ENCODE assay signal across 25 cellular contexts in genomic region chr2:39068290-39068689, GRCh38. TPM values are rescaled to one million over a fixed set of nuclear protein-coding genes. Genes with fewer than 3 reads are reported as not detected.
DNase-seq lines count a peak whose midpoint lies in the region; ATAC-seq and TF ChIP-seq lines count a peak whose summit lies in the region.
"Had no signal": no experiment of that assay in that cellular context is flagged by ENCODE, and none has a peak within 500 bp of the region (broad histone marks: within the 10 kb centered on the region; RNA-seq: fewer than 3 reads in every experiment).

No MANE protein-coding gene starts in this region.

- H3K56ac ChIP-seq in IMR-90 (ENCODE audit: extremely low read depth, insufficient read depth, low read length) = no peak overlapping the region

- no peak overlapping the region; a peak in 1 of 4 replicates for H4K8ac ChIP-seq in IMR-90 (ENCODE audit: low read depth in 2 of 2, low read length in 2 of 2)

- no peak overlapping the region for H3K9ac ChIP-seq in IMR-90 (ENCODE audit: low read depth, low read length)
- H3K9ac ChIP-seq: BLaER1, SK-N-SH had no signal

- no TSS peak for BruUV-seq in IMR-90 (replicated peaks; lab: Mats Ljungman, UMichigan)

- no peak overlapping the region for H2AFZ ChIP-seq in IMR-90 (replicated peaks; ENCODE audit: low read length, poor library complexity)

- H2BK120ac ChIP-seq in IMR-90 (ENCODE audit: low read depth, low read length) = no peak overlapping the region

- peaks cover 53% of the 10 kb centered on the region for H3K4me1 Mint-ChIP-seq in activated CD8-positive, alpha-beta T cell treated with anti-CD3 and anti-CD28 coated beads, Interleukin-2, amount 10 ng/mL, durations not matched to agents 7 days and 5 days (ENCODE audit: low read depth)
- H3K4me1 Mint-ChIP-seq in activated CD8-positive, alpha-beta T cell treated with anti-CD3 and anti-CD28 coated beads for 36 hours (ENCODE audit: low read depth) = peaks cover 42% of the 10 kb centered on the region
- H3K4me1 Mint-ChIP-seq in central memory CD8-positive, alpha-beta T cell = peaks cover 42% of the 10 kb centered on the region
- H3K4me1 Mint-ChIP-seq in mesothelial cell of epicardium = peaks cover 12% of the 10 kb centered on the region

- H3K36me3 Mint-ChIP-seq in activated CD8-positive, alpha-beta T cell treated with anti-CD3 and anti-CD28 coated beads, Interleukin-2, amount 10 ng/mL, durations not matched to agents 7 days and 5 days (ENCODE audit: low read depth) = peaks cover 67% of the 10 kb centered on the region
- H3K36me3 Mint-ChIP-seq in activated CD8-positive, alpha-beta T cell treated with anti-CD3 and anti-CD28 coated beads for 36 hours (ENCODE audit: low read depth) = peaks cover 10% of the 10 kb centered on the region
- H3K36me3 Mint-ChIP-seq in central memory CD8-positive, alpha-beta T cell (ENCODE audit: insufficient read depth) = peaks cover 17% of the 10 kb centered on the region
- peaks cover 13% of the 10 kb centered on the region for H3K36me3 Mint-ChIP-seq in mesothelial cell of epicardium

- H3K27me3 ChIP-seq in IMR-90 (ENCODE audit: control insufficient read depth, insufficient read depth, low read length) (no peaks in the 10 kb centered on the region), H7 (ENCODE audit: control insufficient read depth, insufficient read depth, low read length) (no peaks in the 10 kb centered on the region)
- H3K27me3 ChIP-seq: BLaER1, cardiac muscle cell, suprapubic skin had no signal

- no peak overlapping the region for H3K4me3 Mint-ChIP-seq in activated CD8-positive, alpha-beta T cell treated with anti-CD3 and anti-CD28 coated beads, Interleukin-2, amount 10 ng/mL, durations not matched to agents 7 days and 5 days
- no peak overlapping the region for H3K4me3 Mint-ChIP-seq in activated CD8-positive, alpha-beta T cell treated with anti-CD3 and anti-CD28 coated beads for 36 hours
- H3K4me3 Mint-ChIP-seq in central memory CD8-positive, alpha-beta T cell = no peak overlapping the region
- no peak overlapping the region for H3K4me3 Mint-ChIP-seq in mesothelial cell of epicardium
- H3K4me3 Mint-ChIP-seq: H9, WTC11 had no signal

- TF ChIP-seq CTCF in activated CD8-positive, alpha-beta T cell treated with anti-CD3 and anti-CD28 coated beads for 36 hours (IDR thresholded peaks at IDR 0.05) = no peak
- TF ChIP-seq CTCF in IMR-90 (conservative IDR thresholded peaks at IDR 0.05; ENCODE audit: low read depth, low read length) (no peak), mesothelial cell of epicardium (IDR thresholded peaks at IDR 0.05; ENCODE audit: unreplicated experiment) (no peak)

- peaks cover 6% of the 10 kb centered on the region; the same call in 1 of the 2 replicates for H3K9me1 ChIP-seq in IMR-90 (ENCODE audit: insufficient read depth, low read length)

- no peaks in the 10 kb centered on the region for H3K27me3 Mint-ChIP-seq in activated CD8-positive, alpha-beta T cell treated with anti-CD3 and anti-CD28 coated beads, Interleukin-2, amount 10 ng/mL, durations not matched to agents 7 days and 5 days (ENCODE audit: low read depth)
- H3K27me3 Mint-ChIP-seq in activated CD8-positive, alpha-beta T cell treated with anti-CD3 and anti-CD28 coated beads for 36 hours = no peaks in the 10 kb centered on the region
- no peaks in the 10 kb centered on the region for H3K27me3 Mint-ChIP-seq in central memory CD8-positive, alpha-beta T cell
- no peaks in the 10 kb centered on the region for H3K27me3 Mint-ChIP-seq in mesothelial cell of epicardium (ENCODE audit: low read depth)

- H2BK5ac ChIP-seq in IMR-90 (ENCODE audit: low read depth, low read length, poor library complexity, severe bottlenecking) = peak overlapping the region; percentile 83

- no peak overlapping the region for H2BK15ac ChIP-seq in IMR-90 (ENCODE audit: low read depth, low read length)

- peaks cover 15 to 39% of the 10 kb centered on the region in 2 experiments for H3K79me1 ChIP-seq in IMR-90 (ENCODE audit: low read depth in 1 of 2, low read length in 2 of 2)

- no peak overlapping the region for H3K14ac ChIP-seq in IMR-90 (replicated peaks; ENCODE audit: low read depth, low read length)

- intact Hi-C loops in activated CD8-positive, alpha-beta T cell treated with anti-CD3 and anti-CD28 coated beads for 36 hours (cut with micrococcal nuclease) = loop anchor here (5.0 kb wide), 1 partner anchor 49 kb away; no protein-coding TSS in a partner anchor
- intact Hi-C loops in IMR-90 (cut with micrococcal nuclease) = loop anchor here (2.0 kb wide), 1 partner anchor 57 kb away; no protein-coding TSS in a partner anchor

- no peak overlapping the region for H3K4me3 ChIP-seq in IMR-90 (ENCODE audit: insufficient read depth, low read depth, low read length)
- no peak overlapping the region for H3K4me3 ChIP-seq in H7 (ENCODE audit: insufficient read depth, low read depth, low read length)
- H3K4me3 ChIP-seq: A549, BLaER1, cardiac muscle cell, suprapubic skin had no signal

- H2AK9ac ChIP-seq in IMR-90 (replicated peaks; ENCODE audit: low read depth, low read length, poor library complexity) = no peak overlapping the region

- H3K4ac ChIP-seq in IMR-90 (ENCODE audit: low read depth, low read length) = peak overlapping the region; percentile 89; the same call in 1 of the 2 replicates

- H2BK20ac ChIP-seq in IMR-90 (ENCODE audit: low read depth, low read length) = no peak overlapping the region

- peaks cover 6% of the 10 kb centered on the region for H3K4me1 ChIP-seq in IMR-90 (ENCODE audit: control insufficient read depth, insufficient read depth, low read length)
- H3K4me1 ChIP-seq: BLaER1 had no signal

- peak overlapping the region; percentile 49; the same call in 1 of the 2 replicates for H3K4me2 ChIP-seq in IMR-90 (ENCODE audit: low read depth, low read length)
- H3K4me2 ChIP-seq: A549, BLaER1, SK-N-SH had no signal

- H4K5ac ChIP-seq in IMR-90 (ENCODE audit: low read depth, low read length) = no peak overlapping the region

- peak overlapping the region; percentile 48 for H3K27ac Mint-ChIP-seq in activated CD8-positive, alpha-beta T cell treated with anti-CD3 and anti-CD28 coated beads, Interleukin-2, amount 10 ng/mL, durations not matched to agents 7 days and 5 days
- no peak overlapping the region for H3K27ac Mint-ChIP-seq in activated CD8-positive, alpha-beta T cell treated with anti-CD3 and anti-CD28 coated beads for 36 hours
- peak overlapping the region; percentile 42 for H3K27ac Mint-ChIP-seq in central memory CD8-positive, alpha-beta T cell (ENCODE audit: low read depth)
- peak overlapping the region; percentile 79 for H3K27ac Mint-ChIP-seq in mesothelial cell of epicardium

- WGBS in IMR-90 (ENCODE audit: extremely low coverage in 2 of 2, insufficient read length in 1 of 2), 2 experiments = no CpG with 5 or more reads among the region's 1 CpG

- no peak overlapping the region for H2AK5ac ChIP-seq in IMR-90 (ENCODE audit: low read depth, low read length)

- in situ Hi-C loops in IMR-90 (cut with MboI; ENCODE audit: low sequenced_read_pairs) = no loop called here

- no peak for TF ChIP-seq RAD21 in IMR-90 (IDR thresholded peaks at IDR 0.05; ENCODE audit: low read length)

- POLR2A ChIA-PET in activated CD8-positive, alpha-beta T cell treated with anti-CD3 and anti-CD28 coated beads, Interleukin-2, amount 10 ng/mL, durations not matched to agents 7 days and 5 days (lab: Charles Lee) = no interaction called here
- POLR2A ChIA-PET in activated CD8-positive, alpha-beta T cell treated with anti-CD3 and anti-CD28 coated beads for 36 hours (lab: Charles Lee) = interaction anchor here (1.1 kb wide), 1 partner anchor 24 kb away, joined by 3 read pairs; no protein-coding TSS in a partner anchor
- POLR2A ChIA-PET in IMR-90 (lab: Charles Lee; ENCODE audit: unreplicated experiment) = no interaction called here

- peak overlapping the region; percentile 74; the same call in 1 of the 2 replicates for H3K27ac ChIP-seq in IMR-90 (ENCODE audit: insufficient read depth, low read length)
- H3K27ac ChIP-seq: A549, BLaER1, cardiac muscle cell, suprapubic skin had no signal

- no peaks in the 10 kb centered on the region for H3K9me3 Mint-ChIP-seq in activated CD8-positive, alpha-beta T cell treated with anti-CD3 and anti-CD28 coated beads, Interleukin-2, amount 10 ng/mL, durations not matched to agents 7 days and 5 days (ENCODE audit: insufficient read depth)
- H3K9me3 Mint-ChIP-seq in activated CD8-positive, alpha-beta T cell treated with anti-CD3 and anti-CD28 coated beads for 36 hours = no peaks in the 10 kb centered on the region
- no peaks in the 10 kb centered on the region for H3K9me3 Mint-ChIP-seq in central memory CD8-positive, alpha-beta T cell
- no peaks in the 10 kb centered on the region for H3K9me3 Mint-ChIP-seq in mesothelial cell of epicardium
- H3K9me3 Mint-ChIP-seq: H9, WTC11 had no signal

- no peak overlapping the region for H3K23ac ChIP-seq in IMR-90 (ENCODE audit: low read depth, low read length)

- no peaks in the 10 kb centered on the region for H3K9me3 ChIP-seq in IMR-90 (ENCODE audit: control insufficient read depth, insufficient read depth, low read length)
- H3K9me3 ChIP-seq: A549, BLaER1, SK-N-SH, suprapubic skin had no signal

- no peak for TF ChIP-seq POLR2A in IMR-90 (IDR thresholded peaks at IDR 0.05; ENCODE audit: low read depth, low read length)

- CTCF ChIA-PET in activated CD8-positive, alpha-beta T cell treated with anti-CD3 and anti-CD28 coated beads, Interleukin-2, amount 10 ng/mL, durations not matched to agents 7 days and 5 days (lab: Charles Lee) = interaction anchor here (1.3 to 16.6 kb wide), 3 partner anchors 9 to 161 kb away, joined by 3 to 282 read pairs (median 10); no protein-coding TSS in a partner anchor
- CTCF ChIA-PET in activated CD8-positive, alpha-beta T cell treated with anti-CD3 and anti-CD28 coated beads for 36 hours (lab: Charles Lee) = interaction anchor here (1.3 to 15.8 kb wide), 3 partner anchors 9 to 159 kb away, joined by 5 to 326 read pairs (median 11); no protein-coding TSS in a partner anchor
- CTCF ChIA-PET in IMR-90 (lab: Yijun Ruan, JAX) = interaction anchor here (0.7 to 1.6 kb wide), 2 partner anchors 160 to 1301 kb away, joined by 4 to 6 read pairs; no protein-coding TSS in a partner anchor

- H4K20me1 ChIP-seq in IMR-90 (ENCODE audit: insufficient read depth, low read length) = peaks cover 6% of the 10 kb centered on the region; the same call in 1 of the 2 replicates

- no peak overlapping the region; the same call in 1 of the 2 replicates for H3K18ac ChIP-seq in IMR-90 (ENCODE audit: low read depth, low read length)

- ATAC-seq in activated CD8-positive, alpha-beta T cell treated with anti-CD3 and anti-CD28 coated beads, Interleukin-2, amount 10 ng/mL, durations not matched to agents 7 days and 5 days = no peak
- no peak for ATAC-seq in activated CD8-positive, alpha-beta T cell treated with anti-CD3 and anti-CD28 coated beads for 36 hours
- ATAC-seq in IMR-90 (ENCODE audit: low read depth) = peak; percentile 93
- ATAC-seq in central memory CD8-positive, alpha-beta T cell (replicated peaks; ENCODE audit: extremely low read depth, poor library complexity, severe bottlenecking) = no peak
- no peak for ATAC-seq in GM21737 (IDR thresholded peaks at IDR 0.05; ENCODE audit: unreplicated experiment)

- DNase-seq in activated CD8-positive, alpha-beta T cell treated with anti-CD3 and anti-CD28 coated beads, Interleukin-2, amount 10 ng/mL, durations not matched to agents 7 days and 5 days = no peak
- no peak for DNase-seq in activated CD8-positive, alpha-beta T cell treated with anti-CD3 and anti-CD28 coated beads for 36 hours
- DNase-seq in IMR-90 (peak; percentile 61), mesothelial cell of epicardium (ENCODE audit: low spot score in 2 of 2, unreplicated experiment in 2 of 2) (no peak), H7 (no peak), NCI-H226 (no peak)
- DNase-seq in central memory CD8-positive, alpha-beta T cell (ENCODE audit: low spot score in 2 of 2) = no peak
- DNase-seq: activated CD8-positive, alpha-beta memory T cell treated with anti-CD3 and anti-CD28 coated beads for 24 hours; amniotic stem cell; foreskin melanocyte; H9; hippocampal formation; KBM-7; NCI-H1436; NCI-H526 treated with DMSO at 0.1 percent for 48 hours; RPMI8226; SK-N-SH; stimulated activated CD4-positive, alpha-beta T cell treated with anti-CD3 and anti-CD28 coated beads, Interleukin-1b, Interleukin-23, amount 100 ng/mL, for 48 hours; T-helper 9 cell had no signal

- no peaks in the 10 kb centered on the region for H3K36me3 ChIP-seq in IMR-90 (ENCODE audit: control insufficient read depth, insufficient read depth, low read length)
- no peaks in the 10 kb centered on the region for H3K36me3 ChIP-seq in H7 (replicated peaks; ENCODE audit: control insufficient read depth, insufficient read depth, low read length)
- H3K36me3 ChIP-seq: cardiac muscle cell had no signal

- dilution Hi-C loops in IMR-90 (cut with HindIII; ENCODE audit: low sequenced_read_pairs, unreplicated experiment) = no loop called here

- no peak overlapping the region for H4K91ac ChIP-seq in IMR-90 (ENCODE audit: insufficient read depth, low read depth, low read length)

RNA-seq across cellular contexts. Expression of gene SOS1, which starts 52.6 kb away (rescaled TPM):
- total RNA-seq in activated CD8-positive, alpha-beta T cell treated with anti-CD3 and anti-CD28 coated beads, Interleukin-2, amount 10 ng/mL, durations not matched to agents 7 days and 5 days = 100 to 1,000 TPM; 209 to 243 TPM
- 10 to 100 TPM; 43.6 to 56.8 TPM for total RNA-seq in activated CD8-positive, alpha-beta T cell treated with anti-CD3 and anti-CD28 coated beads for 36 hours
- total RNA-seq in IMR-90 (2012; rRNA removed) (8.2 and 13.6 TPM in 2 replicates), mesothelial cell of epicardium (47.6 to 54.5 TPM (median 53.0 TPM) in 3 replicates)
- 10.6 and 11.2 TPM in 2 replicates for polyA plus RNA-seq in IMR-90 (2012; rRNA removed)
- polyA plus RNA-seq in IMR-90 (2012; cell fraction: cytosol; rRNA removed) = 1.0 and 1.9 TPM in 2 replicates
- polyA plus RNA-seq in IMR-90 (2012; cell fraction: nucleus; rRNA removed; ENCODE audit: low replicate concordance) = 5.8 and 43.5 TPM in 2 replicates
- total RNA-seq in H7 (2014; rRNA removed; shearing (Covaris generic)) = 8.4 and 22.0 TPM in 2 replicates
